ENCODE assay signal across 8 cellular contexts in genomic region chr9:81687521-81688261, GRCh38. TPM values are rescaled to one million over a fixed set of nuclear protein-coding genes. Genes with fewer than 3 reads are reported as not detected.
DNase-seq lines count a peak whose midpoint lies in the region; ATAC-seq and TF ChIP-seq lines count a peak whose summit lies in the region.

No MANE protein-coding gene starts in this region.

- H3K27me3 Mint-ChIP-seq in dendritic cell treated with granulocyte-macrophage colony-stimulating factor and Interleukin-4, amounts not matched to agents 40 ng/mL and 50 ng/mL, for 4 days = peaks cover 42% of the 10 kb centered on the region

- peaks cover 32% of the 10 kb centered on the region for H3K4me1 Mint-ChIP-seq in dendritic cell treated with granulocyte-macrophage colony-stimulating factor and Interleukin-4, amounts not matched to agents 40 ng/mL and 50 ng/mL, for 4 days (ENCODE audit: low read depth)

- H3K27me3 ChIP-seq in lung (ENCODE audit: control insufficient read depth, insufficient read depth) (no peaks in the 10 kb centered on the region), transverse colon (no peaks in the 10 kb centered on the region)

- intact Hi-C loops in dendritic cell treated with granulocyte-macrophage colony-stimulating factor and Interleukin-4, amounts not matched to agents 40 ng/mL and 50 ng/mL, for 4 days (cut with micrococcal nuclease) = no loop called here
- intact Hi-C loops in transverse colon (cut with DNase I; ENCODE audit: low total_unique reads) = loop anchor here (5.0 to 10.0 kb wide), 5 partner anchors 75 to 890 kb away; no protein-coding TSS in a partner anchor

- H3K27ac ChIP-seq in lung (ENCODE audit: low read depth in 1 of 2, low read length in 1 of 2) (peak overlapping the region; percentile 30 to 66), transverse colon (peak overlapping the region; percentile 89 to 95 (median 93))

- TF ChIP-seq EP300 in transverse colon (IDR thresholded peaks at IDR 0.05; ENCODE audit: low read depth) = no peak

- no peak for TF ChIP-seq POLR2A in transverse colon (IDR thresholded peaks at IDR 0.05)

- no peaks in the 10 kb centered on the region for H3K9me3 Mint-ChIP-seq in dendritic cell treated with granulocyte-macrophage colony-stimulating factor and Interleukin-4, amounts not matched to agents 40 ng/mL and 50 ng/mL, for 4 days

- H3K27ac Mint-ChIP-seq in dendritic cell treated with granulocyte-macrophage colony-stimulating factor and Interleukin-4, amounts not matched to agents 40 ng/mL and 50 ng/mL, for 4 days = peak overlapping the region; percentile 74

- in situ Hi-C loops in G401 (cut with HindIII; ENCODE audit: low sequenced_read_pairs) (no loop called here), transverse colon (cut with MboI; ENCODE audit: low pct_ligation_motif_present in 1 of 4, low pct_unique_long_range_greater_than_20kb in 1 of 4, low sequenced_read_pairs in 3 of 4) (loop anchor here in 2 of 4 donors (25.0 kb wide), 1 partner anchor 925 kb away; no protein-coding TSS in a partner anchor)

- H3K36me3 ChIP-seq in lung (ENCODE audit: control insufficient read depth in 2 of 2, insufficient read depth in 2 of 2, low read length in 2 of 2) (no peaks in the 10 kb centered on the region), transverse colon (no peaks in the 10 kb centered on the region)

- TF ChIP-seq CTCF in lung (IDR thresholded peaks at IDR 0.05; ENCODE audit: control extremely low read depth, extremely low read depth) (no peak), transverse colon (IDR thresholded peaks at IDR 0.05) (no peak)

- H3K4me1 ChIP-seq in lung (ENCODE audit: control insufficient read depth in 2 of 2, insufficient read depth in 2 of 2, low read length in 2 of 2) (peaks cover 0 to 6% of the 10 kb centered on the region in 2 donors), transverse colon (peaks cover 17 to 52% (median 45%) of the 10 kb centered on the region in 4 donors)

- peak overlapping the region; percentile 99 for H3K4me3 Mint-ChIP-seq in dendritic cell treated with granulocyte-macrophage colony-stimulating factor and Interleukin-4, amounts not matched to agents 40 ng/mL and 50 ng/mL, for 4 days

- H3K9me3 ChIP-seq in lung (ENCODE audit: control insufficient read depth in 2 of 2, insufficient read depth in 1 of 2, low read length in 1 of 2) (no peaks in the 10 kb centered on the region), transverse colon (no peaks in the 10 kb centered on the region)

- no peak for ATAC-seq in lung (ENCODE audit: insufficient read depth, low FRiP score)

- WGBS in lung, 2 donors = 0% methylated on average over 49 to 51 of the region's 51 CpGs
- 0 to 2% methylated on average over 2 to 47 of the region's 51 CpGs for WGBS in transverse colon (ENCODE audit: low coverage in 1 of 2), 2 donors

- peaks cover 15% of the 10 kb centered on the region for H3K36me3 Mint-ChIP-seq in dendritic cell treated with granulocyte-macrophage colony-stimulating factor and Interleukin-4, amounts not matched to agents 40 ng/mL and 50 ng/mL, for 4 days (ENCODE audit: low read depth)

- H3K4me3 ChIP-seq in lung (peak overlapping the region; percentile 68), transverse colon (peak overlapping the region; percentile 60 to 92 (median 74))

- DNase-seq in G401 (ENCODE audit: low spot score) = peak; percentile 37
- peak; percentile 76 for DNase-seq in NCI-H748 (lab: John Stamatoyannopoulos, UW; ENCODE audit: unreplicated experiment)
- peak; percentile 30 for DNase-seq in lung (ENCODE audit: low spot score)
- peak; percentile 70 for DNase-seq in transverse colon
- DNase-seq in stimulated activated naive CD4-positive, alpha-beta T cell treated with Interleukin-2 at 50 U/mL for 16 hours (lab: John Stamatoyannopoulos, UW) = no peak
- DNase-seq in amniotic stem cell (lab: John Stamatoyannopoulos, UW) = no peak
- no peak for DNase-seq in superior temporal gyrus (ENCODE audit: extremely low spot score)

RNA-seq across cellular contexts. Expression of gene TLE1, which starts 1.7 kb away (rescaled TPM):
- total RNA-seq in G401 (2014; rRNA removed; shearing (Covaris generic)) = 9.0 and 13.6 TPM in 2 replicates
- total RNA-seq in lung = 10 to 100 TPM; 20.5 to 35.2 TPM
- polyA plus RNA-seq in lung = 10 to 100 TPM; 16.8 to 18.3 TPM
- 10 to 100 TPM; 51.5 to 77.3 (median 62.2) TPM for total RNA-seq in transverse colon

Comparison
In these comparisons a context has a peak if more than half of its experiments do, and no peak if none do; other contexts are left out.
1. DNase-seq: peak in G401 (single experiment), NCI-H748 (single experiment), lung (single experiment) and transverse colon (single experiment); none in stimulated activated naive CD4-positive, alpha-beta T cell treated with Interleukin-2 at 50 U/mL for 16 hours (single experiment), amniotic stem cell (single experiment) and superior temporal gyrus (single experiment).